8 cellular contexts compared by ENCODE assay signal in genomic region chr17:75855310-75856061, GRCh38. TPM values are rescaled to one million over a fixed set of nuclear protein-coding genes. Genes with fewer than 3 reads are reported as not detected.
A peak's percentile ranks its signal among the peaks of the same experiment; 100 is the strongest.
DNase-seq lines count a peak whose midpoint lies in the region; ATAC-seq, FAIRE-seq and TF ChIP-seq lines count a peak whose summit lies in the region.

TSS of gene WBP2 (minus strand) at chr17:75855335. CDS start at chr17:75855297, 38 bp downstream.

- peak within 1 kb of the TSS; percentile 58 for H3K4me3 ChIP-seq in A549
- H3K4me3 ChIP-seq in body of pancreas = peak within 1 kb of the TSS; percentile 57 to 98
- peak within 1 kb of the TSS; percentile 79 to 97 (median 89) for H3K4me3 ChIP-seq in sigmoid colon

- TF ChIP-seq POLR2A in A549 (IDR thresholded peaks at IDR 0.05; ENCODE audit: low read length) = peak; percentile 95
- peak; percentile 97 for TF ChIP-seq POLR2A in GM18526 (IDR thresholded peaks at IDR 0.05; ENCODE audit: extremely low read depth, insufficient read length)
- TF ChIP-seq POLR2A in body of pancreas (IDR thresholded peaks at IDR 0.05) = peak; percentile 95 to 99 (median 99)
- TF ChIP-seq POLR2A in sigmoid colon (IDR thresholded peaks at IDR 0.05) = peak; percentile 93 to 98

- ATAC-seq in A549 = peak; percentile 90 to 95
- peak; percentile 78 for ATAC-seq in HG03066 (IDR thresholded peaks at IDR 0.05; ENCODE audit: low read depth, unreplicated experiment)
- ATAC-seq in body of pancreas = peak; percentile 94

- TF ChIP-seq CTCF in A549 (IDR thresholded peaks at IDR 0.05) = peak; percentile 63; the same call in 2 of the 3 replicates
- TF ChIP-seq CTCF in body of pancreas (IDR thresholded peaks at IDR 0.05) = peak in 5 of 7 experiments; percentile 3 to 50 (median 29)
- peak; percentile 22 to 51 (median 32) for TF ChIP-seq CTCF in sigmoid colon (IDR thresholded peaks at IDR 0.05)

- under 1% methylated on average over 51 of the region's 58 CpGs for WGBS in A549 (ENCODE audit: missing lambda C conversion rate)
- whole genome bisulfite sequencing in body of pancreas, 2 donors = 0 to 2% methylated on average over 14 to 58 of the region's 58 CpGs
- 0% methylated on average over 58 of the region's 58 CpGs for WGBS in sigmoid colon, 2 donors

- no peaks in the 10 kb centered on the region for H3K27me3 ChIP-seq in body of pancreas
- no peaks in the 10 kb centered on the region for H3K27me3 ChIP-seq in sigmoid colon

- TF ChIP-seq RAD21 in A549 (conservative IDR thresholded peaks at IDR 0.05 in 1 of 2, IDR thresholded peaks at IDR 0.05 in 1 of 2) = no peak; a peak in 2 of 5 replicates

- no peaks in the 10 kb centered on the region for H3K9me3 ChIP-seq in A549
- no peaks in the 10 kb centered on the region for H3K9me3 ChIP-seq in body of pancreas
- H3K9me3 ChIP-seq in sigmoid colon = no peaks in the 10 kb centered on the region

- TF ChIP-seq EP300 in A549 (IDR thresholded peaks at IDR 0.05) (no peak), sigmoid colon (IDR thresholded peaks at IDR 0.05) (no peak)

- H3K36me3 ChIP-seq in body of pancreas (replicated peaks in 1 of 2; ENCODE audit: insufficient read depth in 1 of 2, low read depth in 2 of 2) (peaks cover 0 to 10% of the 10 kb centered on the region in 2 donors), sigmoid colon (peaks cover 4 to 21% (median 9%) of the 10 kb centered on the region in 4 donors)

- peak within 1 kb of the TSS; percentile 91 for H3K4me2 ChIP-seq in A549

- peak; percentile 96 for FAIRE-seq in A549 (lab: Jason Lieb, UNC)
- FAIRE-seq in TTC549 (lab: Jason Lieb, UNC) = peak; percentile 97

- peak; percentile 100 for DNase-seq in A549 (ENCODE audit: low read depth in 1 of 2, low spot score in 1 of 2)
- peak; percentile 99 for DNase-seq in NCI-H2107 treated with DMSO at 0.1 percent for 48 hours (lab: John Stamatoyannopoulos, UW; ENCODE audit: unreplicated experiment)
- DNase-seq in body of pancreas = peak; percentile 97 to 100 (median 99)
- DNase-seq in iPS DF 4.7 (ENCODE audit: extremely low read depth, low spot score) = peak; percentile 100
- peak; percentile 100 for DNase-seq in sigmoid colon

- POLR2A ChIA-PET in A549 (lab: Yijun Ruan, JAX) = interaction anchor here (0.6 to 2.8 kb wide), 27 partner anchors 9 to 1111 kb away, joined by 3 to 68 read pairs (median 4); partner anchors contain the start of genes EXOC7, GALK1, MRPL58 and TRIM47

- H3K27ac ChIP-seq in A549 (peak within 1 kb of the TSS; percentile 83 to 91), body of pancreas (peak within 1 kb of the TSS; percentile 95 to 99 (median 97)), sigmoid colon (peak within 1 kb of the TSS; percentile 96 to 100 (median 98))

- peaks cover 19% of the 10 kb centered on the region for H3K4me1 ChIP-seq in A549
- H3K4me1 ChIP-seq in body of pancreas = peaks cover 35% of the 10 kb centered on the region
- peaks cover 0 to 48% (median 39%) of the 10 kb centered on the region in 4 donors for H3K4me1 ChIP-seq in sigmoid colon

- intact Hi-C loops in body of pancreas (cut with DNase I) (no loop called here), sigmoid colon (cut with DNase I) (loop anchor here (1.0 to 2.0 kb wide), 3 partner anchors 22 to 71 kb away; partner anchors contain the start of genes TRIM65 and UNK)

- CTCF ChIA-PET in A549 (lab: Yijun Ruan, JAX) = interaction anchor here (0.6 to 37.0 kb wide), 21 partner anchors 10 to 409 kb away, joined by 3 to 691 read pairs (median 5); partner anchors contain the start of genes GALK1, TRIM47, TRIM65 and UNC13D

TF ChIP-seq in A549, 52 proteins besides CTCF, POLR2A, EP300 and RAD21 (continues in another document):
- TF ChIP-seq MAZ (IDR thresholded peaks at IDR 0.05; ENCODE audit: borderline replicate concordance, low read depth, low read length) = no peak; the same call in 1 of the 2 replicates
- 0 out of 2 replicates have a peak, but pooled peaks have one; percentile 10 for TF ChIP-seq GATA3 (IDR thresholded peaks at IDR 0.05; ENCODE audit: borderline replicate concordance)
- no peak for TF ChIP-seq ZC3H11A (IDR thresholded peaks at IDR 0.05)
- no peak for TF ChIP-seq RARB (CRISPR knock-in tag; IDR thresholded peaks at IDR 0.05)
- peak; percentile 65 for TF ChIP-seq RFX5 (IDR thresholded peaks at IDR 0.05)
- no peak; the same call in 1 of the 2 replicates for TF ChIP-seq HMGXB4 (CRISPR knock-in tag; IDR thresholded peaks at IDR 0.05; ENCODE audit: borderline replicate concordance)
- no peak for TF ChIP-seq NR3C1 (IDR thresholded peaks at IDR 0.05)
- no peak for TF ChIP-seq HDAC2 (IDR thresholded peaks at IDR 0.05)
- TF ChIP-seq CBX8 (IDR thresholded peaks at IDR 0.05) = no peak
- no peak for TF ChIP-seq JUNB (IDR thresholded peaks at IDR 0.05)
- TF ChIP-seq POLR2AphosphoS2 (conservative IDR thresholded peaks at IDR 0.05; ENCODE audit: low read length) = no peak
- TF ChIP-seq EHF (CRISPR knock-in tag; IDR thresholded peaks at IDR 0.05) = no peak
- peak; percentile 91 for TF ChIP-seq KDM5A (IDR thresholded peaks at IDR 0.05)
- no peak for TF ChIP-seq TFCP2L1 (CRISPR knock-in tag; IDR thresholded peaks at IDR 0.05)
- no peak for TF ChIP-seq MAFK (IDR thresholded peaks at IDR 0.05; ENCODE audit: partially characterized antibody)
- peak; percentile 53; the same call in 2 of the 3 replicates for TF ChIP-seq SMC3 (IDR thresholded peaks at IDR 0.05)
- TF ChIP-seq RCOR1 (IDR thresholded peaks at IDR 0.05; ENCODE audit: low read depth, low read length) = no peak
- TF ChIP-seq HEYL (CRISPR knock-in tag; IDR thresholded peaks at IDR 0.05) = no peak
- TF ChIP-seq PHF8 (IDR thresholded peaks at IDR 0.05; ENCODE audit: borderline replicate concordance, low read depth) = peak; percentile 85
- TF ChIP-seq, protein P1, sequence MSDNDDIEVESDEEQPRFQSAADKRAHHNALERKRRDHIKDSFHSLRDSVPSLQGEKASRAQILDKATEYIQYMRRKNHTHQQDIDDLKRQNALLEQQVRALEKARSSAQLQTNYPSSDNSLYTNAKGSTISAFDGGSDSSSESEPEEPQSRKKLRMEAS (IDR thresholded peaks at IDR 0.05) = peak; percentile 39; the same call in 1 of the 2 replicates
- no peak for TF ChIP-seq FOSB (CRISPR knock-in tag; IDR thresholded peaks at IDR 0.05)
- no peak for TF ChIP-seq TP53 (CRISPR knock-in tag; IDR thresholded peaks at IDR 0.05)
- TF ChIP-seq MYC (IDR thresholded peaks at IDR 0.05; ENCODE audit: borderline replicate concordance, low read length) = peak; percentile 24; the same call in 1 of the 2 replicates
- no peak for TF ChIP-seq FOXS1 (CRISPR knock-in tag; IDR thresholded peaks at IDR 0.05)
- TF ChIP-seq NFE2L2 (conservative IDR thresholded peaks at IDR 0.05; ENCODE audit: low read length) = no peak
- TF ChIP-seq REST (IDR thresholded peaks at IDR 0.05) = no peak
- TF ChIP-seq BHLHE40 (IDR thresholded peaks at IDR 0.05; ENCODE audit: low read depth, low read length) = no peak
- no peak for TF ChIP-seq HOXA7 (CRISPR knock-in tag; IDR thresholded peaks at IDR 0.05)

RNA-seq across cellular contexts. Expression of gene WBP2, which starts in this region (rescaled TPM):
- 35.6 and 39.7 TPM in 2 replicates for polyA plus RNA-seq in A549 (2011; rRNA removed)
- polyA plus RNA-seq in A549 (2012; cell fraction: cytosol; rRNA removed) = 26.6 and 35.4 TPM in 2 replicates
- polyA plus RNA-seq in A549 (2012; cell fraction: nucleus; rRNA removed) = 60.1 and 71.4 TPM in 2 replicates
- 111 to 131 TPM (median 116 TPM) in 3 replicates for polyA plus RNA-seq in A549 (2017; fragmentation: RNase III; extraction: RNeasy Plus Mini Kit Qiagen cat#74134 plus additional on column Dnase treatment)
- 31.8 and 40.3 TPM in 2 replicates for polyA minus RNA-seq in A549 (2011; rRNA and poly(A)+ RNA removed)
- total RNA-seq in body of pancreas = 10 to 100 TPM; 44.2 to 49.5 TPM
- 10 to 100 TPM; 44.2 to 73.1 (median 56.9) TPM for total RNA-seq in sigmoid colon
- 100 to 1,000 TPM in 1 of 3 donors, 10 to 100 TPM in 2; 87.1 to 110 (median 91.3) TPM for polyA plus RNA-seq in sigmoid colon

Comparison
In these comparisons a context has a peak if more than half of its experiments do, and no peak if none do; other contexts are left out.
1. Peak in every context shown above with its lines: DNase-seq, ATAC-seq, H3K4me3 ChIP-seq and H3K27ac ChIP-seq.